In genomic region chrX:129843459-129844306, GRCh38 we compare ENCODE assay signal across 1 cellular context.
TF ChIP-seq lines count a peak whose summit lies in the region.

Gene ZDHHC9, minus strand, starts transcription at chrX:129843886. Its CDS starts 1,941 bp downstream, at chrX:129841945.

TF ChIP-seq in H1, 55 proteins besides CTCF, POLR2A, EP300 and RAD21 (continued from another document):
- TF ChIP-seq MAX (IDR thresholded peaks at IDR 0.05) (peak; percentile 60), RNF2 (IDR thresholded peaks at IDR 0.05; ENCODE audit: borderline replicate concordance, low read depth, low read length, missing control alignments, poor library complexity, severe bottlenecking) (no peak), PHF8 (conservative IDR thresholded peaks at IDR 0.05; ENCODE audit: low read depth, low read length) (peak; percentile 49; the same call in 1 of the 2 replicates), TAF1 (IDR thresholded peaks at IDR 0.05; ENCODE audit: low read depth, low read length) (peak; percentile 44; the same call in 1 of the 2 replicates), POU5F1 (IDR thresholded peaks at IDR 0.05; ENCODE audit: low read depth, low read length) (no peak), USF2 (IDR thresholded peaks at IDR 0.05; ENCODE audit: low read length) (no peak), GABPA (IDR thresholded peaks at IDR 0.05; ENCODE audit: borderline replicate concordance, insufficient read depth, low read length) (no peak), ZNF274 (IDR thresholded peaks at IDR 0.05; ENCODE audit: borderline replicate concordance, extremely low read depth, low read length) (no peak), SP2 (IDR thresholded peaks at IDR 0.05; ENCODE audit: low read length) (peak; percentile 54), HDAC2 (IDR thresholded peaks at IDR 0.05; ENCODE audit: borderline replicate concordance in 1 of 2, low read depth in 2 of 2, low read length in 2 of 2) (no peak), POLR2AphosphoS5 (IDR thresholded peaks at IDR 0.05; ENCODE audit: low read depth, low read length) (no peak; the same call in 1 of the 2 replicates), NANOG (IDR thresholded peaks at IDR 0.05; ENCODE audit: insufficient read depth, low read depth, low read length, poor library complexity, severe bottlenecking) (no peak), HDAC6 (IDR thresholded peaks at IDR 0.05; ENCODE audit: low read depth, low read length) (no peak), BRCA1 (IDR thresholded peaks at IDR 0.05; ENCODE audit: low read depth, low read length) (no peak), TEAD4 (IDR thresholded peaks at IDR 0.05; ENCODE audit: low read depth, low read length) (no peak), CHD7 (IDR thresholded peaks at IDR 0.05; ENCODE audit: insufficient replicate concordance, low read length) (no peak), ASH2L (IDR thresholded peaks at IDR 0.05; ENCODE audit: low read length) (no peak), KDM4A (IDR thresholded peaks at IDR 0.05; ENCODE audit: low read depth, low read length, severe bottlenecking) (peak; percentile 77), JUND (IDR thresholded peaks at IDR 0.05; ENCODE audit: low read length) (no peak), CHD2 (IDR thresholded peaks at IDR 0.05; ENCODE audit: low read length) (peak; percentile 63), BCL11A (IDR thresholded peaks at IDR 0.05; ENCODE audit: low read depth in 2 of 2, low read length in 2 of 2) (no peak), SP1 (IDR thresholded peaks at IDR 0.05; ENCODE audit: low read depth, low read length) (peak; percentile 91), EGR1 (IDR thresholded peaks at IDR 0.05; ENCODE audit: borderline replicate concordance, low read depth, low read length) (0 out of 2 replicates have a peak, but pooled peaks have one; percentile 23), RFX5 (IDR thresholded peaks at IDR 0.05; ENCODE audit: borderline replicate concordance, low read depth, low read length) (no peak), JUN (IDR thresholded peaks at IDR 0.05; ENCODE audit: low read depth, low read length) (no peak)
